Comparison of ENCODE assay signal across 8 cellular contexts in genomic region chr2:202635441-202636296, GRCh38. TPM values are rescaled to one million over a fixed set of nuclear protein-coding genes. Genes with fewer than 3 reads are reported as not detected.
A peak's percentile ranks its signal among the peaks of the same experiment; 100 is the strongest.
DNase-seq lines count a peak whose midpoint lies in the region; ATAC-seq, FAIRE-seq and TF ChIP-seq lines count a peak whose summit lies in the region.

No MANE protein-coding gene starts in this region.

- peak overlapping the region; percentile 99 for H3K4me2 ChIP-seq in endothelial cell of umbilical vein (ENCODE audit: insufficient read depth, low read length)

- no TSS peak for BruUV-seq in endothelial cell of umbilical vein (replicated peaks; lab: Mats Ljungman, UMichigan)

- no peaks in the 10 kb centered on the region for H3K9me1 ChIP-seq in endothelial cell of umbilical vein (replicated peaks; ENCODE audit: control insufficient read depth, extremely low read depth, insufficient read depth, low read length)

- CTCF ChIA-PET in endothelial cell of umbilical vein (lab: Charles Lee) = interaction anchor here (0.6 to 3.0 kb wide), 4 partner anchors 11 to 235 kb away, joined by 3 to 16 read pairs (median 7); no protein-coding TSS in a partner anchor

- H3K9me3 ChIP-seq in endothelial cell of umbilical vein (replicated peaks; ENCODE audit: control insufficient read depth, insufficient read depth, low read length) = no peaks in the 10 kb centered on the region
- H3K9me3 ChIP-seq in mucosa of descending colon = no peaks in the 10 kb centered on the region

- H3K27me3 ChIP-seq in endothelial cell of umbilical vein (ENCODE audit: control insufficient read depth in 2 of 2, insufficient read depth in 2 of 2, low read length in 2 of 2) = no peaks in the 10 kb centered on the region

- POLR2A ChIA-PET in endothelial cell of umbilical vein (lab: Charles Lee) = interaction anchor here (1.0 to 1.6 kb wide), 3 partner anchors 235 to 368 kb away, joined by 3 to 4 read pairs (median 3); partner anchors contain the start of gene ICA1L

- peak; percentile 60 for ATAC-seq in GM21381 (IDR thresholded peaks at IDR 0.05; ENCODE audit: unreplicated experiment)
- ATAC-seq in mucosa of descending colon = peak; percentile 75

- peak overlapping the region; percentile 39 for H3K27ac ChIP-seq in endothelial cell of umbilical vein (ENCODE audit: insufficient read depth, low read depth, low read length)

- peak overlapping the region; percentile 65 to 79 (median 71) for H3K4me3 ChIP-seq in endothelial cell of umbilical vein (replicated peaks in 1 of 3; ENCODE audit: insufficient read depth in 1 of 3, low read depth in 1 of 3, low read length in 3 of 3)
- peak overlapping the region; percentile 97 for H3K4me3 ChIP-seq in mucosa of descending colon

- DNase-seq in D721Med (ENCODE audit: insufficient read length, low spot score) (peak; percentile 58), HT1080 (ENCODE audit: low read depth) (peak; percentile 50), NOMO-1 (lab: John Stamatoyannopoulos, UW; ENCODE audit: unreplicated experiment in 2 of 2) (peak; percentile 75 to 77), endothelial cell of umbilical vein (ENCODE audit: low read depth, low spot score) (peak; percentile 66), mucosa of descending colon (peak; percentile 87 to 92 (median 92))
- peak; percentile 88 for DNase-seq in activated CD8-positive, alpha-beta memory T cell treated with anti-CD3 and anti-CD28 coated beads, Interleukin-2, amount 50 U/mL, for 48 hours
- peak; percentile 75 for DNase-seq in stimulated activated CD8-positive, alpha-beta memory T cell treated with anti-CD3 and anti-CD28 coated beads, Interleukin-4, amount 100 ng/mL, for 24 hours (ENCODE audit: low read depth)

- no peak for TF ChIP-seq POLR2A in endothelial cell of umbilical vein (IDR thresholded peaks at IDR 0.05; ENCODE audit: low read depth, low read length)

- H3K79me2 ChIP-seq in endothelial cell of umbilical vein (ENCODE audit: control insufficient read depth, insufficient read depth, low read length) = peaks cover 2% of the 10 kb centered on the region

- TF ChIP-seq CTCF in D721Med (IDR thresholded peaks at IDR 0.05; ENCODE audit: insufficient read depth, missing control alignments) (no peak), endothelial cell of umbilical vein (IDR thresholded peaks at IDR 0.05; ENCODE audit: extremely low read depth in 1 of 2, insufficient read depth in 1 of 2, low read depth in 1 of 2, low read length in 2 of 2) (no peak), mucosa of descending colon (IDR thresholded peaks at IDR 0.05) (no peak)

- intact Hi-C loops in endothelial cell of umbilical vein (cut with micrococcal nuclease) = loop anchor here (10.0 kb wide), 2 partner anchors 379 to 1049 kb away; partner anchors contain the start of gene NBEAL1
- intact Hi-C loops in mucosa of descending colon (cut with DNase I, micrococcal nuclease) = no loop called here

- no peaks in the 10 kb centered on the region for H4K20me1 ChIP-seq in endothelial cell of umbilical vein (replicated peaks; ENCODE audit: control insufficient read depth, extremely low read depth, insufficient read depth, low read length)

- FAIRE-seq in D721Med (lab: Jason Lieb, UNC) = no peak
- FAIRE-seq in endothelial cell of umbilical vein (lab: Jason Lieb, UNC) = peak; percentile 26

- H3K4me1 ChIP-seq in endothelial cell of umbilical vein (ENCODE audit: control insufficient read depth, extremely low read depth, insufficient read depth, low read length) (peaks cover 17% of the 10 kb centered on the region), mucosa of descending colon (ENCODE audit: low read depth) (peaks cover 24% of the 10 kb centered on the region)

- peak overlapping the region; percentile 100 for H2AFZ ChIP-seq in endothelial cell of umbilical vein (ENCODE audit: low read depth, low read length)

- peak overlapping the region; percentile 73 for H3K9ac ChIP-seq in endothelial cell of umbilical vein (replicated peaks; ENCODE audit: extremely low read depth, insufficient read depth, low read length)

- H3K36me3 ChIP-seq in endothelial cell of umbilical vein (ENCODE audit: control insufficient read depth in 2 of 2, extremely low read depth in 1 of 2, insufficient read depth in 2 of 2, low read length in 2 of 2) = no peaks in the 10 kb centered on the region
- H3K36me3 ChIP-seq in mucosa of descending colon (ENCODE audit: low read depth) = no peaks in the 10 kb centered on the region

- dilution Hi-C loops in endothelial cell of umbilical vein (cut with MboI; ENCODE audit: extremely low pct_ligation_motif_present, low sequenced_read_pairs) = no loop called here

TF ChIP-seq in endothelial cell of umbilical vein, 7 proteins besides CTCF, POLR2A, EP300 and RAD21:
- TF ChIP-seq GATA2 (IDR thresholded peaks at IDR 0.05; ENCODE audit: insufficient read depth, insufficient read length, low read depth, low read length) = no peak
- TF ChIP-seq JUN (IDR thresholded peaks at IDR 0.05; ENCODE audit: borderline replicate concordance, insufficient read depth, insufficient read length, low read depth) = no peak
- peak; percentile 21 for TF ChIP-seq POLR2AphosphoS5 (IDR thresholded peaks at IDR 0.05; ENCODE audit: insufficient read depth, low read depth, low read length)

RNA-seq across cellular contexts. Expression of gene FAM117B, which starts 0.9 kb away (rescaled TPM):
- total RNA-seq in HT1080 (2014; rRNA removed; shearing (Covaris generic)) = 0.90 and 1.2 TPM in 2 replicates
- 2.3 and 3.7 TPM in 2 replicates for polyA plus RNA-seq in HT1080 (2015; cell fraction: cytosol; rRNA removed)
- 2.8 and 3.5 TPM in 2 replicates for polyA plus RNA-seq in HT1080 (2015; cell fraction: nucleus; rRNA removed)
- 5.7 and 7.0 TPM in 2 replicates for total RNA-seq in endothelial cell of umbilical vein
- polyA plus RNA-seq in endothelial cell of umbilical vein = 1.1 and 1.3 TPM in 2 replicates
- 1.6 and 1.8 TPM in 2 replicates for polyA plus RNA-seq in endothelial cell of umbilical vein (2011; cell fraction: cytosol; rRNA removed)
- polyA plus RNA-seq in endothelial cell of umbilical vein (2011; cell fraction: nucleus; rRNA removed) = 2.2 TPM in 2 replicates
- 2.4 and 2.8 TPM in 2 replicates for polyA plus RNA-seq in endothelial cell of umbilical vein (2012)
- 3.4 and 3.5 TPM in 2 replicates for polyA minus RNA-seq in endothelial cell of umbilical vein
- 4.7 TPM for polyA minus RNA-seq in endothelial cell of umbilical vein (2011; cell fraction: cytosol; rRNA and poly(A)+ RNA removed)
- polyA minus RNA-seq in endothelial cell of umbilical vein (2011; cell fraction: nucleus; rRNA and poly(A)+ RNA removed) = 4.5 and 4.6 TPM in 2 replicates
- 10 to 100 TPM; 11.5 to 21.7 (median 15.4) TPM for total RNA-seq in mucosa of descending colon

Comparison
In these comparisons a context has a peak if more than half of its experiments do, and no peak if none do; other contexts are left out.
1. Peak in every context shown above with its lines: DNase-seq, ATAC-seq, H3K4me3 ChIP-seq and H3K27ac ChIP-seq.